Comparison of ENCODE assay signal across 14 cellular contexts in genomic region chrX:16160729-16161128, GRCh38. TPM values are rescaled to one million over a fixed set of nuclear protein-coding genes. Genes with fewer than 3 reads are reported as not detected.
DNase-seq lines count a peak whose midpoint lies in the region; ATAC-seq and TF ChIP-seq lines count a peak whose summit lies in the region.
"Had no signal": no experiment of that assay in that cellular context is flagged by ENCODE, and none has a peak within 500 bp of the region (broad histone marks: within the 10 kb centered on the region; RNA-seq: fewer than 3 reads in every experiment).

No MANE protein-coding gene starts in this region.

- TF ChIP-seq CTCF in SK-N-SH (IDR thresholded peaks at IDR 0.05) = no peak
- TF ChIP-seq CTCF in fibroblast of mammary gland (conservative IDR thresholded peaks at IDR 0.05; ENCODE audit: control insufficient read depth, insufficient read depth, low read depth, low read length) = no peak

- no peaks in the 10 kb centered on the region for H4K20me1 ChIP-seq in SK-N-SH (ENCODE audit: insufficient read depth)

- H2AFZ ChIP-seq in SK-N-SH (ENCODE audit: low read depth) = no peak overlapping the region

- no peak for TF ChIP-seq RAD21 in SK-N-SH (IDR thresholded peaks at IDR 0.05; ENCODE audit: low read length)

- peak; percentile 3 for DNase-seq in NCI-H345 (lab: John Stamatoyannopoulos, UW)
- no peak for DNase-seq in NCI-H345 treated with DMSO at 0.1 percent for 48 hours (lab: John Stamatoyannopoulos, UW; ENCODE audit: unreplicated experiment)
- no peak for DNase-seq in SK-N-SH
- peak; percentile 75 for DNase-seq in fibroblast of mammary gland (ENCODE audit: low read depth)
- DNase-seq in activated CD8-positive, alpha-beta memory T cell treated with anti-CD3 and anti-CD28 coated beads for 24 hours = no peak
- DNase-seq: activated gamma-delta T cell, NCI-H187 treated with DMSO at 0.1 percent for 48 hours, pancreas had no signal

- WGBS in SK-N-SH (ENCODE audit: low lambda C conversion rate) = 1% methylated on average over 3 of the region's 3 CpGs

- H3K27me3 ChIP-seq in SK-N-SH (ENCODE audit: insufficient read depth) (no peaks in the 10 kb centered on the region), skeletal muscle satellite cell (ENCODE audit: control insufficient read depth, insufficient read depth, low read length) (no peaks in the 10 kb centered on the region)
- H3K27me3 ChIP-seq: pancreas, suprapubic skin had no signal

- peaks cover 16% of the 10 kb centered on the region for H3F3A ChIP-seq in SK-N-SH (replicated peaks; ENCODE audit: insufficient read depth)

- no peaks in the 10 kb centered on the region for H3K79me2 ChIP-seq in SK-N-SH (ENCODE audit: insufficient read depth)

- H3K9me2 ChIP-seq in SK-N-SH = no peaks in the 10 kb centered on the region

- ATAC-seq in HG03139 (IDR thresholded peaks at IDR 0.05; ENCODE audit: unreplicated experiment) = no peak
- ATAC-seq in GM21576 (IDR thresholded peaks at IDR 0.05; ENCODE audit: unreplicated experiment) = no peak
- ATAC-seq: activated CD4-positive, CD25-positive, alpha-beta regulatory T cell treated with anti-CD3 and anti-CD28 coated beads, Interleukin-2, amount 50 U/mL, for 24 hours; pancreas had no signal

- POLR2A ChIA-PET in SK-N-SH (lab: Yijun Ruan, JAX) = no interaction called here

- TF ChIP-seq EP300 in SK-N-SH (IDR thresholded peaks at IDR 0.05; ENCODE audit: borderline replicate concordance in 1 of 2, low read depth in 1 of 2, low read length in 1 of 2) = peak in 1 of 2 experiments; percentile 91; a peak in 3 of 4 replicates

- H3K4me3 ChIP-seq in SK-N-SH (ENCODE audit: low read depth in 2 of 2, low read length in 1 of 2) = no peak overlapping the region
- no peak overlapping the region for H3K4me3 ChIP-seq in fibroblast of mammary gland (ENCODE audit: control insufficient read depth, low read depth, low read length)
- no peak overlapping the region for H3K4me3 ChIP-seq in skeletal muscle satellite cell (ENCODE audit: low read length)
- H3K4me3 ChIP-seq: pancreas, suprapubic skin had no signal

- H3K9ac ChIP-seq in SK-N-SH (peak overlapping the region; percentile 36; the same call in 1 of the 2 replicates), skeletal muscle satellite cell (ENCODE audit: low read depth, low read length) (no peak overlapping the region)

- H3K27ac ChIP-seq in SK-N-SH (ENCODE audit: low read depth in 2 of 2, low read length in 1 of 2) = peak overlapping the region; percentile 41 to 82; a peak in 3 of 4 replicates
- H3K27ac ChIP-seq: HL-60, pancreas, suprapubic skin had no signal

- H3K36me3 ChIP-seq in SK-N-SH (replicated peaks in 1 of 2; ENCODE audit: control insufficient read depth in 1 of 2, insufficient read depth in 2 of 2, low read length in 1 of 2) (no peaks in the 10 kb centered on the region), skeletal muscle satellite cell (ENCODE audit: insufficient read depth, low read length) (no peaks in the 10 kb centered on the region)
- H3K36me3 ChIP-seq: pancreas, suprapubic skin had no signal

- H3K9me3 ChIP-seq in SK-N-SH = no peaks in the 10 kb centered on the region
- no peaks in the 10 kb centered on the region for H3K9me3 ChIP-seq in skeletal muscle satellite cell (replicated peaks; ENCODE audit: low read length)
- H3K9me3 ChIP-seq: pancreas, suprapubic skin had no signal

- CTCF ChIA-PET in SK-N-SH (lab: Yijun Ruan, JAX) = interaction anchor here (1.0 kb wide), 1 partner anchor 12 kb away, joined by 3 read pairs; no protein-coding TSS in a partner anchor

- H3K4me2 ChIP-seq in SK-N-SH = peak overlapping the region; percentile 33
- peak overlapping the region; percentile 49 for H3K4me2 ChIP-seq in skeletal muscle satellite cell (ENCODE audit: low read length)

- peaks cover 0 to 19% of the 10 kb centered on the region in 2 experiments; a peak in 1 of 4 replicates for H3K4me1 ChIP-seq in SK-N-SH (ENCODE audit: control insufficient read depth in 1 of 2, insufficient read depth in 2 of 2, low read depth in 1 of 2, low read length in 1 of 2)
- H3K4me1 ChIP-seq in skeletal muscle satellite cell (ENCODE audit: control insufficient read depth, insufficient read depth, low read length) = peaks cover 13% of the 10 kb centered on the region
- H3K4me1 ChIP-seq: pancreas, suprapubic skin had no signal

TF ChIP-seq in SK-N-SH, 30 proteins besides CTCF, POLR2A, EP300 and RAD21 (continues in another document):
- peak; percentile 98 for TF ChIP-seq FOSL2 (IDR thresholded peaks at IDR 0.05; ENCODE audit: borderline replicate concordance, low read depth)
- TF ChIP-seq RFX5 (IDR thresholded peaks at IDR 0.05; ENCODE audit: low read length) = no peak
- peak; percentile 53; the same call in 1 of the 2 replicates for TF ChIP-seq MEF2A (IDR thresholded peaks at IDR 0.05; ENCODE audit: borderline replicate concordance, low read depth)
- TF ChIP-seq TEAD4 (IDR thresholded peaks at IDR 0.05; ENCODE audit: borderline replicate concordance, insufficient read depth) = peak; percentile 91
- TF ChIP-seq NRF1 (IDR thresholded peaks at IDR 0.05; ENCODE audit: low read depth, low read length) = no peak
- no peak for TF ChIP-seq REST (IDR thresholded peaks at IDR 0.05; ENCODE audit: low read depth, low read length)
- peak; percentile 86 for TF ChIP-seq TCF12 (IDR thresholded peaks at IDR 0.05)
- peak; percentile 84 for TF ChIP-seq NFIC (IDR thresholded peaks at IDR 0.05; ENCODE audit: borderline replicate concordance)
- no peak for TF ChIP-seq ZBTB33 (IDR thresholded peaks at IDR 0.05; ENCODE audit: borderline replicate concordance, low read depth)
- peak; percentile 86 for TF ChIP-seq PBX3 (IDR thresholded peaks at IDR 0.05)
- TF ChIP-seq SMC3 (IDR thresholded peaks at IDR 0.05; ENCODE audit: low read depth, low read length) = no peak
- peak; percentile 63; the same call in 1 of the 2 replicates for TF ChIP-seq POLR2AphosphoS5 (IDR thresholded peaks at IDR 0.05; ENCODE audit: low read depth, low read length)
- peak; percentile 42; the same call in 1 of the 2 replicates for TF ChIP-seq TAF1 (IDR thresholded peaks at IDR 0.05; ENCODE audit: borderline replicate concordance, low read depth, low read length)
- no peak for TF ChIP-seq MXI1 (IDR thresholded peaks at IDR 0.05; ENCODE audit: low read depth, low read length)
- TF ChIP-seq RXRA (IDR thresholded peaks at IDR 0.05; ENCODE audit: borderline replicate concordance, low read depth) = 0 out of 2 replicates have a peak, but pooled peaks have one; percentile 8

RNA-seq across cellular contexts. Expression of gene MAGEB17, which starts 6.6 kb away (rescaled TPM):
- polyA plus RNA-seq in SK-N-SH (2012; rRNA removed) = 0.13 TPM in 2 replicates
- 0.08 and 0.14 TPM in 2 replicates for polyA plus RNA-seq in SK-N-SH (2012; cell fraction: cytosol; rRNA removed)
- 0.93 and 1.1 TPM in 2 replicates for polyA plus RNA-seq in SK-N-SH (2012; cell fraction: nucleus; rRNA removed)
- not detected in 2 replicates for total RNA-seq in skeletal muscle satellite cell (2012; rRNA removed)
- total RNA-seq: suprapubic skin had no signal

RNA-seq across cellular contexts. Expression of gene GRPR, which starts 37.4 kb away (rescaled TPM):
- polyA plus RNA-seq in SK-N-SH (2012; rRNA removed) = 1.2 and 2.8 TPM in 2 replicates
- polyA plus RNA-seq in SK-N-SH (2012; cell fraction: cytosol; rRNA removed) = 1.3 and 1.6 TPM in 2 replicates
- 1.0 and 2.0 TPM in 2 replicates for polyA plus RNA-seq in SK-N-SH (2012; cell fraction: nucleus; rRNA removed)
- not detected in 2 replicates for total RNA-seq in skeletal muscle satellite cell (2012; rRNA removed)
- total RNA-seq: suprapubic skin had no signal

Comparison
In these comparisons a context has a peak if more than half of its experiments do, and no peak if none do; other contexts are left out.
1. DNase-seq: peak in NCI-H345 (single experiment) and fibroblast of mammary gland (single experiment); none in NCI-H345 treated with DMSO at 0.1 percent for 48 hours (single experiment), SK-N-SH (single experiment) and activated CD8-positive, alpha-beta memory T cell treated with anti-CD3 and anti-CD28 coated beads for 24 hours (single experiment).